Comparison of ENCODE assay signal across 26 cellular contexts in genomic region chr16:7555459-7555858, GRCh38.
"Had no signal": no experiment of that assay in that cellular context is flagged by ENCODE, and none has a peak within 500 bp of the region (broad histone marks: within the 10 kb centered on the region; RNA-seq: fewer than 3 reads in every experiment).

No MANE protein-coding gene starts in this region.

- H3K27ac ChIP-seq: colonic mucosa, epithelial cell of prostate, esophagus squamous epithelium, gastrocnemius medialis, heart right ventricle, left lung, lower lobe of right lung had no signal

- H3K4me1 Mint-ChIP-seq: mesothelial cell of epicardium had no signal

- H3K27me3 Mint-ChIP-seq: dendritic cell treated with granulocyte-macrophage colony-stimulating factor and Interleukin-4, amounts not matched to agents 40 ng/mL and 50 ng/mL, for 4 days; effector memory CD8-positive, alpha-beta T cell had no signal

- H3K36me3 Mint-ChIP-seq: mesothelial cell of epicardium had no signal

- DNase-seq: colonic mucosa; cortex of kidney; effector CD8-positive, alpha-beta T cell; effector memory CD8-positive, alpha-beta T cell; endodermal cell; erythroblast; esophagus squamous epithelium; foreskin fibroblast; foreskin melanocyte; gastrocnemius medialis; glutamatergic neuron; heart right ventricle; hippocampal formation; left cardiac atrium; left lung; left ventricle myocardium superior; lower lobe of right lung; mesenchymal stem cell; mucosa of descending colon had no signal

- FAIRE-seq: endometrium, islet of Langerhans, keratinocyte had no signal

- H3K9me3 ChIP-seq: colonic mucosa, esophagus squamous epithelium, gastrocnemius medialis, heart right ventricle, lower lobe of right lung, mucosa of descending colon had no signal

- H3K4me3 ChIP-seq: colonic mucosa, esophagus squamous epithelium, gastrocnemius medialis, heart right ventricle, left lung, lower lobe of right lung, mucosa of descending colon had no signal

- H3K36me3 ChIP-seq: colonic mucosa, esophagus squamous epithelium, gastrocnemius medialis, heart right ventricle, left lung, lower lobe of right lung had no signal

- H3K27me3 ChIP-seq: colonic mucosa, esophagus squamous epithelium, gastrocnemius medialis, heart right ventricle, left lung had no signal

- H3K4me3 Mint-ChIP-seq: dendritic cell treated with granulocyte-macrophage colony-stimulating factor and Interleukin-4, amounts not matched to agents 40 ng/mL and 50 ng/mL, for 4 days; effector memory CD8-positive, alpha-beta T cell; endodermal cell; mesothelial cell of epicardium had no signal

- H3K4me1 ChIP-seq: colonic mucosa, esophagus squamous epithelium, heart right ventricle, left lung, lower lobe of right lung had no signal

- H3K27ac Mint-ChIP-seq: dendritic cell treated with granulocyte-macrophage colony-stimulating factor and Interleukin-4, amounts not matched to agents 40 ng/mL and 50 ng/mL, for 4 days; effector memory CD8-positive, alpha-beta T cell; endodermal cell; mesothelial cell of epicardium had no signal

- H3K9me3 Mint-ChIP-seq: dendritic cell treated with granulocyte-macrophage colony-stimulating factor and Interleukin-4, amounts not matched to agents 40 ng/mL and 50 ng/mL, for 4 days; endodermal cell; mesothelial cell of epicardium had no signal

- ATAC-seq: effector memory CD8-positive, alpha-beta T cell; esophagus mucosa; gastrocnemius medialis; heart right ventricle; left cardiac atrium; left lung; left ventricle myocardium superior; lower lobe of right lung; mucosa of descending colon had no signal
